ENCODE assay signal across 19 cellular contexts in genomic region chr3:114393367-114394072, GRCh38.
DNase-seq lines count a peak whose midpoint lies in the region; ATAC-seq and TF ChIP-seq lines count a peak whose summit lies in the region.
"Had no signal": no experiment of that assay in that cellular context is flagged by ENCODE, and none has a peak within 500 bp of the region (broad histone marks: within the 10 kb centered on the region; RNA-seq: fewer than 3 reads in every experiment).

No MANE protein-coding gene starts in this region.

- H3K27ac ChIP-seq in right atrium auricular region (no peak overlapping the region), right cardiac atrium (ENCODE audit: low read length) (no peak overlapping the region), thymus (ENCODE audit: low read depth) (peak overlapping the region; percentile 27)
- H3K27ac ChIP-seq: upper lobe of left lung had no signal

- peaks cover 23% of the 10 kb centered on the region for H3K4me1 Mint-ChIP-seq in activated T-helper 17 cell treated with anti-CD3 and anti-CD28 coated beads, Interleukin-2, amount 50 U/mL, for 72 hours
- H3K4me1 Mint-ChIP-seq: nephron had no signal

- ATAC-seq in Right ventricle myocardium superior (ENCODE audit: poor library complexity) (peak; percentile 64), right cardiac atrium (peak; percentile 66 to 67), HG03175 (IDR thresholded peaks at IDR 0.05; ENCODE audit: unreplicated experiment) (no peak)
- peak; percentile 62 for ATAC-seq in activated T-helper 17 cell treated with anti-CD3 and anti-CD28 coated beads, Interleukin-2, amount 50 U/mL, for 72 hours (replicated peaks)

- no peak for TF ChIP-seq CTCF in right atrium auricular region (IDR thresholded peaks at IDR 0.05)

- peaks cover 0 to 18% of the 10 kb centered on the region in 2 donors for H3K4me1 ChIP-seq in right atrium auricular region
- H3K4me1 ChIP-seq in right cardiac atrium (ENCODE audit: control insufficient read depth, insufficient read depth, low read length), result peaks cover 1% of the 10 kb centered on the region
- no peaks in the 10 kb centered on the region for H3K4me1 ChIP-seq in thymus (ENCODE audit: control insufficient read depth, insufficient read depth, low read length)
- H3K4me1 ChIP-seq: upper lobe of left lung had no signal

- H3K9me3 Mint-ChIP-seq in activated T-helper 17 cell treated with anti-CD3 and anti-CD28 coated beads, Interleukin-2, amount 50 U/mL, for 72 hours, result no peaks in the 10 kb centered on the region
- H3K9me3 Mint-ChIP-seq: nephron; stimulated activated naive CD8-positive, alpha-beta T cell treated with anti-CD3 and anti-CD28 coated beads, Interleukin-15, Interleukin-2, amounts not matched to agents 100 ng/mL and 50 ng/mL, for 24 hours had no signal

- H3K4me3 Mint-ChIP-seq in activated T-helper 17 cell treated with anti-CD3 and anti-CD28 coated beads, Interleukin-2, amount 50 U/mL, for 72 hours, result no peak overlapping the region
- H3K4me3 Mint-ChIP-seq: nephron; stimulated activated naive CD8-positive, alpha-beta T cell treated with anti-CD3 and anti-CD28 coated beads, Interleukin-15, Interleukin-2, amounts not matched to agents 100 ng/mL and 50 ng/mL, for 24 hours had no signal

- 68% methylated on average over 7 of the region's 7 CpGs for WGBS in right cardiac atrium
- 96% methylated on average over 7 of the region's 7 CpGs for WGBS in thymus

- peaks cover 1% of the 10 kb centered on the region for H3K36me3 Mint-ChIP-seq in activated T-helper 17 cell treated with anti-CD3 and anti-CD28 coated beads, Interleukin-2, amount 50 U/mL, for 72 hours (ENCODE audit: low read depth)

- DNase-seq in Right ventricle myocardium superior (no peak), right atrium auricular region (ENCODE audit: low spot score) (no peak), right cardiac atrium (peak in 2 of 3 donors; percentile 28 to 45), NCI-H345 treated with DMSO at 0.1 percent for 48 hours (lab: John Stamatoyannopoulos, UW; ENCODE audit: unreplicated experiment) (no peak), NCI-H2107 treated with DMSO at 0.1 percent for 48 hours (lab: John Stamatoyannopoulos, UW; ENCODE audit: unreplicated experiment) (no peak)
- DNase-seq: activated CD4-positive, alpha-beta T cell treated with anti-CD3 and anti-CD28 coated beads for 1 hour; activated effector memory CD4-positive, alpha-beta T cell treated with anti-CD3 and anti-CD28 coated beads, Interleukin-2, amount 50 U/mL, for 16 hours; amniotic stem cell; dermis blood vessel endothelial cell; NCI-H1930; NCI-H510A treated with DMSO at 0.1 percent for 48 hours; posterior cingulate gyrus; upper lobe of left lung had no signal

- H3K27ac Mint-ChIP-seq in activated T-helper 17 cell treated with anti-CD3 and anti-CD28 coated beads, Interleukin-2, amount 50 U/mL, for 72 hours, result no peak overlapping the region
- H3K27ac Mint-ChIP-seq: nephron; stimulated activated naive CD8-positive, alpha-beta T cell treated with anti-CD3 and anti-CD28 coated beads, Interleukin-15, Interleukin-2, amounts not matched to agents 100 ng/mL and 50 ng/mL, for 24 hours had no signal

- H3K9me3 ChIP-seq in right atrium auricular region (no peaks in the 10 kb centered on the region), right cardiac atrium (ENCODE audit: control insufficient read depth, low read length) (no peaks in the 10 kb centered on the region), thymus (ENCODE audit: control insufficient read depth) (no peaks in the 10 kb centered on the region)
- H3K9me3 ChIP-seq: HAP-1, upper lobe of left lung had no signal

- H3K27me3 ChIP-seq in right atrium auricular region, result no peaks in the 10 kb centered on the region
- H3K27me3 ChIP-seq in right cardiac atrium (ENCODE audit: control insufficient read depth, insufficient read depth), result no peaks in the 10 kb centered on the region
- H3K27me3 ChIP-seq in thymus (ENCODE audit: control insufficient read depth, insufficient read depth), result no peaks in the 10 kb centered on the region
- H3K27me3 ChIP-seq: upper lobe of left lung had no signal

- H3K27me3 Mint-ChIP-seq in activated T-helper 17 cell treated with anti-CD3 and anti-CD28 coated beads, Interleukin-2, amount 50 U/mL, for 72 hours, result no peaks in the 10 kb centered on the region
- H3K27me3 Mint-ChIP-seq: stimulated activated naive CD8-positive, alpha-beta T cell treated with anti-CD3 and anti-CD28 coated beads, Interleukin-15, Interleukin-2, amounts not matched to agents 100 ng/mL and 50 ng/mL, for 24 hours had no signal

- no peak overlapping the region for H3K4me3 ChIP-seq in right atrium auricular region
- no peak overlapping the region for H3K4me3 ChIP-seq in right cardiac atrium (ENCODE audit: low read length)
- no peak overlapping the region for H3K4me3 ChIP-seq in thymus (ENCODE audit: low read length)
- H3K4me3 ChIP-seq: HAP-1, upper lobe of left lung had no signal

- H3K36me3 ChIP-seq in right atrium auricular region, result peaks cover 4% of the 10 kb centered on the region
- peaks cover 1% of the 10 kb centered on the region for H3K36me3 ChIP-seq in thymus (ENCODE audit: control insufficient read depth, insufficient read depth)
- H3K36me3 ChIP-seq: HAP-1 had no signal

- intact Hi-C loops in Right ventricle myocardium superior (cut with DNase I) (no loop called here), right cardiac atrium (cut with DNase I) (no loop called here)

Comparison
In these comparisons a context has a peak if more than half of its experiments do, and no peak if none do; other contexts are left out.
1. DNase-seq: peak in right cardiac atrium (2 of 3); none in Right ventricle myocardium superior (single experiment), right atrium auricular region (single experiment), NCI-H345 treated with DMSO at 0.1 percent for 48 hours (single experiment) and NCI-H2107 treated with DMSO at 0.1 percent for 48 hours (single experiment).